Comparison of ENCODE assay signal across 24 cellular contexts in the genomic region with DNA sequence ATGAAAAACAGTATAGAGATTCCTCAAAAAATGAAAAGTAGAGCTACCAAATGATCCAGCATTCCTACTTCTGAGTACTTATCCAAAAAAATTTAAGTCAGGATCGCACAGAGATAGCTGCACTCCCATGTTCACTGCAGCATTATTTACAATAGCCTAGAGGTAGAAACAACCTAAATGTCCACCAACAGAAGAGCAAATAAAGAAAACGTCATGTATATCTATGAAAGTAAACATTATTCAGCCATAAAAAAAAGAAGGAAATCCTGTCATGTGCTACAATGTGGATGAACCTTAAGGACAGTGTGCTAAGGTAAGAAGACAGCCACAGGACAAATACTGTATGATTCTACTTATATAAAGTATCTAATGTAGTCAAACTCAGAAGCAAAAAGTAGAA.
"Had no signal": no experiment of that assay in that cellular context is flagged by ENCODE, and none has a peak within 500 bp of the region (broad histone marks: within the 10 kb centered on the region; RNA-seq: fewer than 3 reads in every experiment).

No MANE protein-coding gene starts in this region.

- H3K4me1 ChIP-seq: gastroesophageal sphincter, sigmoid colon, thyroid gland had no signal

- H3K9me3 ChIP-seq: gastroesophageal sphincter, sigmoid colon, thyroid gland had no signal

- H3K36me3 ChIP-seq: brain microvascular endothelial cell, gastroesophageal sphincter, sigmoid colon, thyroid gland had no signal

- H3K4me3 ChIP-seq: gastroesophageal sphincter, sigmoid colon, smooth muscle cell, thyroid gland had no signal

- H3K27ac ChIP-seq: brain microvascular endothelial cell, gastroesophageal sphincter, sigmoid colon, thyroid gland had no signal

- ATAC-seq: activated naive CD4-positive, alpha-beta T cell treated with anti-CD3 and anti-CD28 coated beads, Interleukin-2, amount 50 U/mL, for 72 hours; activated T-helper 17 cell treated with anti-CD3 and anti-CD28 coated beads, Interleukin-2, amount 50 U/mL, for 72 hours; gastroesophageal sphincter; left ventricle myocardium superior; natural killer cell; WTC11 had no signal

- FAIRE-seq: colon had no signal

- H3K27me3 ChIP-seq: brain microvascular endothelial cell, gastroesophageal sphincter, sigmoid colon, thyroid gland had no signal

- DNase-seq: activated CD8-positive, alpha-beta memory T cell treated with anti-CD3 and anti-CD28 coated beads for 24 hours; activated CD8-positive, alpha-beta memory T cell treated with anti-CD3 and anti-CD28 coated beads, Interleukin-2, amount 50 U/mL, for 4 hours; activated T-cell treated with anti-CD3 and anti-CD28 coated beads, Interleukin-2, amount 50 U/mL, for 24 hours; aorta; brain microvascular endothelial cell; caudate nucleus; head of caudate nucleus; hypothalamus; left ventricle myocardium superior; mammary epithelial cell; natural killer cell; retina; sigmoid colon; stimulated activated CD4-positive, alpha-beta T cell treated with anti-CD3 and anti-CD28 coated beads, Interleukin-15, amount 100 ng/mL, for 24 hours; stimulated activated CD8-positive, alpha-beta memory T cell treated with anti-CD3 and anti-CD28 coated beads, Interleukin-4, amount 100 ng/mL, for 48 hours; stimulated activated naive CD4-positive, alpha-beta T cell treated with Interleukin-2 at 50 U/mL for 16 hours; T-helper 9 cell; thyroid gland had no signal

- H3K4me2 ChIP-seq: smooth muscle cell had no signal
